In genomic region chr6:122289721-122290501, GRCh38 we compare ENCODE assay signal across 12 cellular contexts.
A peak's percentile ranks its signal among the peaks of the same experiment; 100 is the strongest.
DNase-seq lines count a peak whose midpoint lies in the region; ATAC-seq, FAIRE-seq and TF ChIP-seq lines count a peak whose summit lies in the region.
"Had no signal": no experiment of that assay in that cellular context is flagged by ENCODE, and none has a peak within 500 bp of the region (broad histone marks: within the 10 kb centered on the region; RNA-seq: fewer than 3 reads in every experiment).

No MANE protein-coding gene starts in this region.

- no peak for TF ChIP-seq RAD21 in HepG2 (CRISPR knock-in tag; IDR thresholded peaks at IDR 0.05)

- peak; percentile 13 for DNase-seq in HepG2 (ENCODE audit: low spot score)
- no peak for DNase-seq in right lobe of liver
- DNase-seq in RPMI7951 (ENCODE audit: low read depth), result peak; percentile 15
- DNase-seq in foreskin keratinocyte, result peak in 1 of 2 donors; percentile 11
- no peak for DNase-seq in activated naive CD4-positive, alpha-beta T cell treated with anti-CD3 and anti-CD28 coated beads for 36 hours
- no peak for DNase-seq in uterus
- DNase-seq: activated CD4-positive, CD25-positive, alpha-beta regulatory T cell treated with anti-CD3 and anti-CD28 coated beads, Interleukin-2, amount 50 U/mL, for 72 hours; DMS153; KG1 had no signal

- no peaks in the 10 kb centered on the region for H3K9me3 ChIP-seq in HepG2 (ENCODE audit: low read length)
- no peaks in the 10 kb centered on the region for H3K9me3 ChIP-seq in right lobe of liver
- no peaks in the 10 kb centered on the region for H3K9me3 ChIP-seq in uterus
- H3K9me3 ChIP-seq: prostate gland had no signal

- no peak overlapping the region for H3K27ac Mint-ChIP-seq in activated naive CD4-positive, alpha-beta T cell treated with anti-CD3 and anti-CD28 coated beads for 36 hours

- CTCF ChIA-PET in HepG2 (lab: Yijun Ruan, JAX; ENCODE audit: low intra/inter-chr PET ratio, low total read pairs), result interaction anchor here (1.0 kb wide), 1 partner anchor 859 kb away, joined by 3 read pairs; no protein-coding TSS in a partner anchor
- CTCF ChIA-PET in activated naive CD4-positive, alpha-beta T cell treated with anti-CD3 and anti-CD28 coated beads for 36 hours (lab: Charles Lee), result no interaction called here

- no peak overlapping the region for H3K4me3 Mint-ChIP-seq in activated naive CD4-positive, alpha-beta T cell treated with anti-CD3 and anti-CD28 coated beads for 36 hours

- TF ChIP-seq POLR2A in HepG2 (IDR thresholded peaks at IDR 0.05; ENCODE audit: insufficient read depth in 1 of 2, low read depth in 2 of 2, low read length in 2 of 2) (no peak), right lobe of liver (IDR thresholded peaks at IDR 0.05) (no peak), uterus (IDR thresholded peaks at IDR 0.05) (no peak)

- TF ChIP-seq CTCF in HepG2 (CRISPR knock-in tag; IDR thresholded peaks at IDR 0.05) (0 out of 2 replicates have a peak, but pooled peaks have one; percentile 20), right lobe of liver (IDR thresholded peaks at IDR 0.05) (no peak), foreskin keratinocyte (conservative IDR thresholded peaks at IDR 0.05) (peak; percentile 45), uterus (IDR thresholded peaks at IDR 0.05) (no peak)

- H3K9me3 Mint-ChIP-seq in activated naive CD4-positive, alpha-beta T cell treated with anti-CD3 and anti-CD28 coated beads for 36 hours, result no peaks in the 10 kb centered on the region

- no peak overlapping the region for H2AFZ ChIP-seq in HepG2 (ENCODE audit: low read length)

- intact Hi-C loops in HepG2 (cut with micrococcal nuclease; ENCODE audit: unreplicated experiment), result loop anchor here (1.0 kb wide), 1 partner anchor 860 kb away; no protein-coding TSS in a partner anchor
- intact Hi-C loops in right lobe of liver (cut with DNase I), result no loop called here
- intact Hi-C loops in activated naive CD4-positive, alpha-beta T cell treated with anti-CD3 and anti-CD28 coated beads for 36 hours (cut with micrococcal nuclease), result no loop called here
- intact Hi-C loops in uterus (cut with DNase I; ENCODE audit: low total_unique reads), result no loop called here

- H3K36me3 ChIP-seq in HepG2 (replicated peaks in 1 of 2; ENCODE audit: control insufficient read depth in 1 of 2, insufficient read depth in 2 of 2, low read length in 2 of 2), result no peaks in the 10 kb centered on the region
- no peaks in the 10 kb centered on the region for H3K36me3 ChIP-seq in right lobe of liver
- H3K36me3 ChIP-seq in uterus, result no peaks in the 10 kb centered on the region
- H3K36me3 ChIP-seq: prostate gland had no signal

- no peaks in the 10 kb centered on the region for H3K36me3 Mint-ChIP-seq in activated naive CD4-positive, alpha-beta T cell treated with anti-CD3 and anti-CD28 coated beads for 36 hours (ENCODE audit: low read depth)

- no peak for FAIRE-seq in HepG2 (lab: Jason Lieb, UNC)

- in situ Hi-C loops in HepG2 (cut with HindIII; ENCODE audit: extremely low pct_ligation_motif_present, low pct_unique_long_range_greater_than_20kb), result no loop called here

- WGBS in HepG2 (ENCODE audit: low lambda C conversion rate), result 44% methylated on average over 4 of the region's 4 CpGs
- 67% methylated on average over 4 of the region's 4 CpGs for WGBS in right lobe of liver (ENCODE audit: insufficient coverage, low coverage, low lambda C conversion rate, missing lambda C conversion rate)

- H3K79me2 ChIP-seq in HepG2 (ENCODE audit: insufficient read depth, low read length), result no peaks in the 10 kb centered on the region

- peaks cover 6% of the 10 kb centered on the region for H3K27me3 Mint-ChIP-seq in activated naive CD4-positive, alpha-beta T cell treated with anti-CD3 and anti-CD28 coated beads for 36 hours (ENCODE audit: low read depth)

- no peak overlapping the region for H3K9ac ChIP-seq in HepG2 (ENCODE audit: insufficient read depth, low read depth, low read length)

- H3K4me1 ChIP-seq in HepG2 (ENCODE audit: insufficient read depth, low read length) (no peaks in the 10 kb centered on the region), right lobe of liver (no peaks in the 10 kb centered on the region), foreskin keratinocyte (no peaks in the 10 kb centered on the region), uterus (no peaks in the 10 kb centered on the region)
- H3K4me1 ChIP-seq: prostate gland had no signal

- H3K27me3 ChIP-seq in HepG2 (ENCODE audit: control insufficient read depth in 1 of 2, insufficient read depth in 2 of 2, low read length in 2 of 2) (no peaks in the 10 kb centered on the region), right lobe of liver (no peaks in the 10 kb centered on the region), foreskin keratinocyte (peaks cover 2% of the 10 kb centered on the region), uterus (no peaks in the 10 kb centered on the region)

- H3K27ac ChIP-seq in HepG2 (ENCODE audit: extremely low read length, insufficient read depth, low read length) (no peak overlapping the region), right lobe of liver (no peak overlapping the region), foreskin keratinocyte (no peak overlapping the region), uterus (no peak overlapping the region)
- H3K27ac ChIP-seq: prostate gland had no signal

- TF ChIP-seq EP300 in HepG2 (IDR thresholded peaks at IDR 0.05; ENCODE audit: low read depth in 2 of 2, low read length in 2 of 2), result no peak
- TF ChIP-seq EP300 in HepG2 (CRISPR knock-in tag; IDR thresholded peaks at IDR 0.05; ENCODE audit: borderline replicate concordance), result no peak

- no TSS peak for BruUV-seq in HepG2 (replicated peaks; lab: Mats Ljungman, UMichigan)

- POLR2A ChIA-PET in HepG2 (lab: Yijun Ruan, JAX), result no interaction called here

- H3K4me3 ChIP-seq in HepG2 (replicated peaks in 1 of 3; ENCODE audit: insufficient read depth in 1 of 3, low read depth in 2 of 3, low read length in 3 of 3) (no peak overlapping the region), right lobe of liver (no peak overlapping the region), uterus (no peak overlapping the region)
- H3K4me3 ChIP-seq: prostate gland had no signal

- H4K20me1 ChIP-seq in HepG2 (ENCODE audit: insufficient read depth, low read length), result no peaks in the 10 kb centered on the region

- no peak for ATAC-seq in HepG2
- no peak for ATAC-seq in right lobe of liver
- ATAC-seq in foreskin keratinocyte, result no peak
- ATAC-seq in HG03025 (IDR thresholded peaks at IDR 0.05; ENCODE audit: low FRiP score, unreplicated experiment), result no peak
- no peak for ATAC-seq in GM21717 (IDR thresholded peaks at IDR 0.05; ENCODE audit: unreplicated experiment)

- no peak overlapping the region for H3K4me2 ChIP-seq in HepG2 (ENCODE audit: low read depth, low read length)

- no peaks in the 10 kb centered on the region for H3K4me1 Mint-ChIP-seq in activated naive CD4-positive, alpha-beta T cell treated with anti-CD3 and anti-CD28 coated beads for 36 hours (ENCODE audit: low read depth)

TF ChIP-seq in HepG2, 621 proteins besides CTCF, POLR2A, EP300 and RAD21:
- TF ChIP-seq TOPORS (CRISPR knock-in tag; IDR thresholded peaks at IDR 0.05), result no peak
- TF ChIP-seq REL (CRISPR knock-in tag; conservative IDR thresholded peaks at IDR 0.05), result no peak
- no peak for TF ChIP-seq ZNF512 (CRISPR knock-in tag; IDR thresholded peaks at IDR 0.05)
- peak; percentile 32; the same call in 1 of the 2 replicates for TF ChIP-seq STAG1 (CRISPR knock-in tag; IDR thresholded peaks at IDR 0.05)
- TF ChIP-seq PATZ1 (CRISPR knock-in tag; IDR thresholded peaks at IDR 0.05), result no peak

Comparison
In these comparisons a context has a peak if more than half of its experiments do, and no peak if none do; other contexts are left out.
1. DNase-seq: peak in HepG2 (single experiment) and RPMI7951 (single experiment); none in right lobe of liver (0 of 3), activated naive CD4-positive, alpha-beta T cell treated with anti-CD3 and anti-CD28 coated beads for 36 hours (single experiment) and uterus (0 of 2).
2. CTCF ChIP-seq: peak in HepG2 (single experiment) and foreskin keratinocyte (single experiment); none in right lobe of liver (0 of 4) and uterus (0 of 4).